ENCODE assay signal across 8 cellular contexts in the genomic region with DNA sequence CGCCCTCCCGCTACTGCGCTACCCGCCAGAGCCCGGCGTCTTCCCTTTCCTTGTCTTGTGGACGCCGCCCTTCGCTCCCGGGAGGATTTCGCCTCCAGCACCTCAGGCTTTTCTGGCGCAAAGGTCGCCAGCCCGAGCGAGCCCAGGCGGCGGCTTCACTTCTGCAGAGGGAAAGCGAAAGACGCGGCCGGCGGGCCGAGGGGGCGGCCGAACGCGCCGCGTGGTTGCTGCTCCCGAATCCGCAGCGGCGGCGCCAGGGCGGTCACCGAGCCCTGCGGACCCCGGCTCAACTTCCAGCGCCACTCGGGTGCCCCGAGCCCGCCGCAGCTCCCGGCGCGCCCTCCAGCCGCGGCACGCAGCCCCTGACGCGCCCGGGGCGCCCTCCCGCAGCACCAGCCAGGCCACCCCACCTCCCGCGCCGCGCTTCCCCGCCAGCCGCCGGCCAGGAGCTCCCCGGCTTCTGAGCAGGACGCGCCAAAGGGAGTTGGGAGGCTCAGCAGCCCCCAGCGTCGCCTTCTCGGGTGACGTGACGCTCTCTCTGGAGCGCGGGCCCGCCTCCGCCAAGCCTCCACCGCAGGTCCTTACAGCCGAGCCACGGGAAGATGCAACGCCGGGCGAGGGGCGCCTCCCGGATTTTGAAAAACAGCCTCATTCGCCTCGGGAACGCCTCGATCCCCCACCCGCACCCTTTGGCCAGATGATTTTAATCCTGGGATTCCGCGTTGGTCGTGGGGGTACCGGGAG.
DNase-seq lines count a peak whose midpoint lies in the region; ATAC-seq and TF ChIP-seq lines count a peak whose summit lies in the region.

No MANE protein-coding gene starts in this region.

- no peak for DNase-seq in AG09309 (ENCODE audit: low read depth)
- DNase-seq in H7 = peak; percentile 76
- DNase-seq in activated T-cell treated with anti-CD3 and anti-CD28 coated beads, Interleukin-2, amount 50 U/mL, for 48 hours = peak; percentile 26 to 38
- DNase-seq in glomerular visceral epithelial cell (ENCODE audit: extremely low spot score) = peak; percentile 76
- DNase-seq in NCI-H2107 treated with DMSO at 0.1 percent for 48 hours (lab: John Stamatoyannopoulos, UW; ENCODE audit: unreplicated experiment) = no peak

- peak overlapping the region; percentile 85 for H2AFZ ChIP-seq in neuron (ENCODE audit: low read depth, low read length)

- H3K27me3 ChIP-seq in H7 (ENCODE audit: control insufficient read depth, insufficient read depth, low read length) (peaks cover 57% of the 10 kb centered on the region), neuron (ENCODE audit: insufficient read depth, low read length) (peaks cover 55% of the 10 kb centered on the region)

- H3K9me3 ChIP-seq in neuron (ENCODE audit: low read length) = no peaks in the 10 kb centered on the region

- peaks cover 19% of the 10 kb centered on the region for H3K4me1 ChIP-seq in neuron (ENCODE audit: insufficient read depth, low read length)

- peak overlapping the region; percentile 51 for H3K4me3 ChIP-seq in AG09309 (ENCODE audit: control insufficient read depth, low read depth, low read length)
- peak overlapping the region; percentile 59 for H3K4me3 ChIP-seq in H7 (ENCODE audit: insufficient read depth, low read depth, low read length)
- peak overlapping the region; percentile 59 for H3K4me3 ChIP-seq in neuron (ENCODE audit: low read length)

- ATAC-seq in GM21576 (IDR thresholded peaks at IDR 0.05; ENCODE audit: unreplicated experiment) (no peak), GM18498 (IDR thresholded peaks at IDR 0.05; ENCODE audit: unreplicated experiment) (no peak)

- TF ChIP-seq CTCF in AG09309 (IDR thresholded peaks at IDR 0.05; ENCODE audit: control insufficient read depth, insufficient read depth, low read depth, low read length, missing control alignments) = no peak

- H3K36me3 ChIP-seq in H7 (replicated peaks; ENCODE audit: control insufficient read depth, insufficient read depth, low read length) (no peaks in the 10 kb centered on the region), neuron (ENCODE audit: insufficient read depth, low read length) (no peaks in the 10 kb centered on the region)

Comparison
In these comparisons a context has a peak if more than half of its experiments do, and no peak if none do; other contexts are left out.
1. DNase-seq: peak in H7 (single experiment), activated T-cell treated with anti-CD3 and anti-CD28 coated beads, Interleukin-2, amount 50 U/mL, for 48 hours (2 of 2) and glomerular visceral epithelial cell (single experiment); none in AG09309 (single experiment) and NCI-H2107 treated with DMSO at 0.1 percent for 48 hours (single experiment).
2. Peak in every context shown above with its lines, with median percentiles within 50 percentile points of each other: H3K4me3 ChIP-seq.